ENCODE assay signal across 27 cellular contexts in the genomic region with DNA sequence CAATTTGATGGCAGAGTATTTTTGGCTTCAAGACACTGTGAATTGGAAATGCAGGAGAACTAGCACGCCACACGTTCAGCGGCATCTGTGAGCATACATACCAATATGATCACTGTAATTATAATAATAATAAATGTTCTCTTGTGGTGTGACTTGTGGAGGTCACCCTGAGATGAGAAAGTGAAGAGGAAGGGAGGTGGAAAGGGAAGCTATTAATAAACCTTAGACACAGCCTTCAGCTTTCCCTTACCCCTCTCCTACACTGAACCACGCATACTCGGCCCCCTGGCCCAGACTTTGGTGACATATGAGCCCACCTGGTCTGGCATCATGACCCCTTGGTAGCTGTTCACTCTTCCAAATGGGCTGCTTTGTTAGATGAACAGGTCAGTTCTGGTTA.
"Had no signal": no experiment of that assay in that cellular context is flagged by ENCODE, and none has a peak within 500 bp of the region (broad histone marks: within the 10 kb centered on the region; RNA-seq: fewer than 3 reads in every experiment).

No MANE protein-coding gene starts in this region.

- H3K27me3 ChIP-seq: ascending aorta, cardiac muscle cell had no signal

- DNase-seq: activated B cell treated with CpG ODN at 0.5 μM for 24 hours; activated CD4-positive, alpha-beta memory T cell treated with anti-CD3 and anti-CD28 coated beads, Interleukin-2, amount 10 ng/mL, durations not matched to agents 7 days and 5 days; activated CD4-positive, alpha-beta T cell treated with anti-CD3 and anti-CD28 coated beads for 4 hours; activated CD4-positive, alpha-beta T cell treated with anti-CD3 and anti-CD28 coated beads, Interleukin-2, amount 10 ng/mL, durations not matched to agents 24 days and 14 days; activated CD4-positive, alpha-beta T cell treated with anti-CD3 and anti-CD28 coated beads, Interleukin-2, amount 50 U/mL, for 1 hour; activated CD4-positive, alpha-beta T cell treated with anti-CD3 and anti-CD28 coated beads, Interleukin-2, amount 50 U/mL, for 48 hours; activated CD4-positive, CD25-positive, alpha-beta regulatory T cell treated with anti-CD3 and anti-CD28 coated beads, Interleukin-2, amount 50 U/mL, for 72 hours; activated CD8-positive, alpha-beta memory T cell treated with anti-CD3 and anti-CD28 coated beads for 24 hours; activated CD8-positive, alpha-beta memory T cell treated with anti-CD3 and anti-CD28 coated beads, Interleukin-2, amount 10 ng/mL, durations not matched to agents 7 days and 5 days; activated CD8-positive, alpha-beta memory T cell treated with anti-CD3 and anti-CD28 coated beads, Interleukin-2, amount 50 U/mL, for 48 hours; activated CD8-positive, alpha-beta T cell treated with anti-CD3 and anti-CD28 coated beads, Interleukin-2, amount 10 ng/mL, durations not matched to agents 7 days and 5 days; activated effector memory CD4-positive, alpha-beta T cell treated with Interleukin-2 at 50 U/mL for 16 hours; activated gamma-delta T cell; activated naive CD4-positive, alpha-beta T cell treated with anti-CD3 and anti-CD28 coated beads, Interleukin-2, amount 10 ng/mL, durations not matched to agents 7 days and 5 days; activated naive CD4-positive, alpha-beta T cell treated with Interleukin-2 at 50 U/mL for 16 hours; activated naive CD8-positive, alpha-beta T cell treated with anti-CD3 and anti-CD28 coated beads, Interleukin-2, amount 10 ng/mL, durations not matched to agents 7 days and 5 days; activated naive CD8-positive, alpha-beta T cell treated with anti-CD3 and anti-CD28 coated beads, Interleukin-2, amount 50 U/mL, for 24 hours; activated T-cell treated with anti-CD3 and anti-CD28 coated beads, Interleukin-2, amount 50 U/mL, for 24 hours; activated T-cell treated with anti-CD3 and anti-CD28 coated beads, Interleukin-2, amount 50 U/mL, for 48 hours; amygdala; SW 1271; T-helper 1 cell; T-helper 2 cell; T-helper 9 cell had no signal

- H3K36me3 ChIP-seq: ascending aorta, cardiac muscle cell had no signal

- H3K4me3 ChIP-seq: ascending aorta, cardiac muscle cell had no signal

- ATAC-seq: activated CD8-positive, alpha-beta memory T cell treated with anti-CD3 and anti-CD28 coated beads, Interleukin-2, amount 10 ng/mL, durations not matched to agents 7 days and 5 days; activated CD8-positive, alpha-beta T cell treated with anti-CD3 and anti-CD28 coated beads, Interleukin-2, amount 10 ng/mL, durations not matched to agents 7 days and 5 days; activated naive CD8-positive, alpha-beta T cell treated with anti-CD3 and anti-CD28 coated beads, Interleukin-2, amount 50 U/mL, for 24 hours had no signal

- H3K27ac ChIP-seq: ascending aorta, cardiac muscle cell, VCaP had no signal

- H3K4me1 ChIP-seq: ascending aorta had no signal

- H3K9me3 ChIP-seq: ascending aorta had no signal
